In the genomic region with DNA sequence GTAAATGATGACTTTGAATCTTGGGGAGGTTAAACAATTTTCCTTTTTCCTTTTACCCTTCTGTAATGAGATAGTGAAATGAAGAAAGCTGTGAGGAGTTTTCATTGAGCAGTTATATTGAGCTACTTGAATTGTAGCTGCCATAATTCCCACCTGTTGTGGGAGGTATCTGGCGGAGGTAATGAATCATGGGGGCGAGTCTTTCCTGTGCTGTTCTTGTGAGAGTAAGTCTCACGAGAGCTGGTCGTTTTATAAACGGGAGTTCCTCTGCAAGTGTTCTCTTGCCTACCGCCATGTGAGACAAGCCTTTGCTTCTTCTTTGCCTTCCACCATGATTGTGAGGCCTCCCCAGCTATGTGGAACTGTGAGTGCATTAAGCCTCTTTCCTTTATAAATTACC, we compare ENCODE assay signal across 16 cellular contexts.
DNase-seq lines count a peak whose midpoint lies in the region; ATAC-seq and TF ChIP-seq lines count a peak whose summit lies in the region.
"Had no signal": no experiment of that assay in that cellular context is flagged by ENCODE, and none has a peak within 500 bp of the region (broad histone marks: within the 10 kb centered on the region; RNA-seq: fewer than 3 reads in every experiment).

No MANE protein-coding gene starts in this region.

- H2BK20ac ChIP-seq in H9 (ENCODE audit: low read depth, low read length, poor library complexity, severe bottlenecking), result no peak overlapping the region

- H3K4me3 Mint-ChIP-seq in H9, result no peak overlapping the region
- H3K4me3 Mint-ChIP-seq: B cell; CD8-positive, alpha-beta T cell; HFFc6 had no signal

- no peaks in the 10 kb centered on the region for H3K9me3 Mint-ChIP-seq in H9
- H3K9me3 Mint-ChIP-seq: CD8-positive, alpha-beta T cell; HFFc6 had no signal

- H4K8ac ChIP-seq in H9 (replicated peaks; ENCODE audit: insufficient read length, low read depth, low read length), result no peak overlapping the region

- H3K27ac Mint-ChIP-seq in H9, result no peak overlapping the region
- H3K27ac Mint-ChIP-seq: B cell; CD8-positive, alpha-beta T cell; HFFc6 had no signal

- no peak overlapping the region for H2BK15ac ChIP-seq in H9 (ENCODE audit: low read depth, low read length)

- H3K27ac ChIP-seq in H9 (ENCODE audit: insufficient read length, low read depth, low read length) (no peak overlapping the region), substantia nigra (ENCODE audit: low read depth, low read length, poor library complexity, severe bottlenecking) (no peak overlapping the region)
- H3K27ac ChIP-seq: BLaER1 treated with 17β-estradiol and CSF1 and Interleukin-3, amounts not matched to agents 10 nM and 100 nM; GM23248 had no signal

- H2BK5ac ChIP-seq in H9 (ENCODE audit: insufficient read length, low read length), result no peak overlapping the region

- no peak overlapping the region for H2BK12ac ChIP-seq in H9 (ENCODE audit: insufficient read length, low read depth, low read length)

- no peaks in the 10 kb centered on the region for H3K4me1 ChIP-seq in H9 (ENCODE audit: insufficient read depth, low read length)
- H3K4me1 ChIP-seq: BLaER1 treated with 17β-estradiol and CSF1 and Interleukin-3, amounts not matched to agents 10 nM and 100 nM had no signal

- H3K27me3 ChIP-seq in H9 (ENCODE audit: insufficient read depth, low read length), result no peaks in the 10 kb centered on the region
- H3K27me3 ChIP-seq: BLaER1 treated with 17β-estradiol and CSF1 and Interleukin-3, amounts not matched to agents 10 nM and 100 nM had no signal

- H3K9me3 ChIP-seq in H9 (ENCODE audit: control insufficient read depth, low read depth, low read length), result no peaks in the 10 kb centered on the region
- H3K9me3 ChIP-seq: BLaER1 treated with 17β-estradiol and CSF1 and Interleukin-3, amounts not matched to agents 10 nM and 100 nM had no signal

- H3T11ph ChIP-seq in H9 (ENCODE audit: low read length), result no peak overlapping the region

- no peak overlapping the region for H3K23ac ChIP-seq in H9 (ENCODE audit: insufficient read length, low read depth, low read length)

- no peaks in the 10 kb centered on the region for H3K79me1 ChIP-seq in H9 (ENCODE audit: insufficient read depth, low read depth, low read length, poor library complexity, severe bottlenecking)

- no peak overlapping the region for H3K4ac ChIP-seq in H9 (ENCODE audit: low read depth, low read length)

- WGBS in H9 (ENCODE audit: extremely low coverage, insufficient read length, low lambda C conversion rate), result no CpG with 5 or more reads among the region's 6 CpGs

- no peak overlapping the region for H4K5ac ChIP-seq in H9 (ENCODE audit: insufficient read length, low read depth, low read length)

- H2AK5ac ChIP-seq in H9 (ENCODE audit: insufficient read length, low read length), result no peak overlapping the region

- no peaks in the 10 kb centered on the region for H3K79me2 ChIP-seq in H9 (ENCODE audit: insufficient read depth, low read length)

- ATAC-seq in HG02970 (IDR thresholded peaks at IDR 0.05; ENCODE audit: low FRiP score, unreplicated experiment), result no peak
- ATAC-seq: CD8-positive, alpha-beta T cell; HCT116 had no signal

- TF ChIP-seq CTCF in H9 (conservative IDR thresholded peaks at IDR 0.05) (no peak), epithelial cell of esophagus (IDR thresholded peaks at IDR 0.05; ENCODE audit: insufficient read depth, low read depth, low read length, missing control alignments) (no peak)

- DNase-seq in Daoy (ENCODE audit: low read depth), result peak; percentile 4
- peak; percentile 24 for DNase-seq in H9
- peak; percentile 20 for DNase-seq in epithelial cell of esophagus (ENCODE audit: low read depth)
- peak; percentile 9 for DNase-seq in myocyte (ENCODE audit: low read depth)
- no peak for DNase-seq in substantia nigra (lab: John Stamatoyannopoulos, UW)
- DNase-seq: Calu3; CD8-positive, alpha-beta T cell; DMS53; DND-41; GM23248; HFFc6; IMR-90 had no signal

- H3K27me3 Mint-ChIP-seq in H9 (ENCODE audit: low read depth), result no peaks in the 10 kb centered on the region
- H3K27me3 Mint-ChIP-seq: B cell had no signal

- no peak overlapping the region for H3K9ac ChIP-seq in H9 (ENCODE audit: extremely low read depth, insufficient read length, low read length)
- H3K9ac ChIP-seq: BLaER1 treated with 17β-estradiol and CSF1 and Interleukin-3, amounts not matched to agents 10 nM and 100 nM; GM23248 had no signal

- no peak overlapping the region for H3K4me2 ChIP-seq in H9 (ENCODE audit: insufficient read depth, insufficient read length, low read length)
- H3K4me2 ChIP-seq: BLaER1 treated with 17β-estradiol and CSF1 and Interleukin-3, amounts not matched to agents 10 nM and 100 nM had no signal

- H2BK120ac ChIP-seq in H9 (ENCODE audit: low read depth, low read length, poor library complexity, severe bottlenecking), result no peak overlapping the region

- no peaks in the 10 kb centered on the region for H3K23me2 ChIP-seq in H9 (ENCODE audit: insufficient read length, low read depth, low read length, poor library complexity, severe bottlenecking)

- no peaks in the 10 kb centered on the region for H4K20me1 ChIP-seq in H9 (ENCODE audit: control insufficient read depth, insufficient read depth, insufficient read length)
- H4K20me1 ChIP-seq: BLaER1 treated with 17β-estradiol and CSF1 and Interleukin-3, amounts not matched to agents 10 nM and 100 nM had no signal

- H4K91ac ChIP-seq in H9 (ENCODE audit: insufficient read length, low read depth, low read length), result no peak overlapping the region

- no peak overlapping the region for H2AFZ ChIP-seq in H9 (ENCODE audit: low read length)
- H2AFZ ChIP-seq: GM23248 had no signal

- no peak overlapping the region for H3K4me3 ChIP-seq in epithelial cell of esophagus (ENCODE audit: low read length)
- H3K4me3 ChIP-seq: BLaER1 treated with 17β-estradiol and CSF1 and Interleukin-3, amounts not matched to agents 10 nM and 100 nM; GM23248 had no signal

- no peak overlapping the region for H3K56ac ChIP-seq in H9 (ENCODE audit: insufficient read length, low read depth, low read length)

- H3K36me3 Mint-ChIP-seq in H9 (ENCODE audit: insufficient read depth in 1 of 3, low read depth in 3 of 3), result 0 out of 7 replicates have a peak, but pooled peaks cover 0 to 3% (median 0%) of the 10 kb centered on the region in 3 experiments

- H3K18ac ChIP-seq in H9 (ENCODE audit: insufficient read length, low read depth, low read length), result no peak overlapping the region

- no peaks in the 10 kb centered on the region for H3K4me1 Mint-ChIP-seq in H9
- H3K4me1 Mint-ChIP-seq: B cell had no signal

- no peak overlapping the region for H3K14ac ChIP-seq in H9 (ENCODE audit: insufficient read depth, low read length)

Comparison
In these comparisons a context has a peak if more than half of its experiments do, and no peak if none do; other contexts are left out.
1. DNase-seq: peak in Daoy (single experiment), H9 (single experiment), epithelial cell of esophagus (single experiment) and myocyte (single experiment); none in substantia nigra (0 of 49).